1 cellular context compared by ENCODE assay signal in the genomic region with DNA sequence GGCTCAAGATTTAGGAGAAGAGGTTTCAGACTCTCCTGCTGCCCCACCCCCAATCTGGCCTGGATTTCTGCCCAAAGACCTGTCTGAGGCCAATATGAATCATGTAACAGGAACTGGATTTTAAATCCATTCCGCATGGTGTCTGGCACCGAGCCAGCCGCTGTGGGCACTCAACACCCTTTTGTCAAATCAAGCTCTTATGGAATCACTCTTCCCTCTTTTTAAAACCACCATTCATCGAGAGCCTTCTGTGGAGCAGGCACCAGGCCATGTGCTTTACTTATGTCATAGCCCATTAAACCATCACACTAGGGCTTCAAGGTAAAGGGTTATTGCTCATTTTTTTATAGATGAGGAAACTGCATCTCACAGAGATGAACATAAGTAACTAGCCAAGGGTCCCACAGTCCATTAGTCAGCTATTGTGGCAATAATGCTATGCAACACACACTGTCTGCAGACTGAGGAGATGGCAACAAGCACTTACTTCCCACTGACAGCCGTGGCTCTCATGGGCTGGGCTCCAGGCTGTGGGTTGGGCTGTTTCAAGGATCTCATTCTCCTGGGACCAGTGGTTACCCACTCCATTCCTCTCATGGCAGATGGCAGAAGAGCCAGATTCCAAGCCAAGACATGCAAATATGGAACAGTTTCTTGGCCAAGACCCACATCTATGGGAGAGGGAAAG.
TF ChIP-seq lines count a peak whose summit lies in the region.

No MANE protein-coding gene starts in this region.

TF ChIP-seq in HEK293, 187 proteins besides CTCF, POLR2A, EP300 and RAD21 (continued from another document):
- TF ChIP-seq, protein P1, sequence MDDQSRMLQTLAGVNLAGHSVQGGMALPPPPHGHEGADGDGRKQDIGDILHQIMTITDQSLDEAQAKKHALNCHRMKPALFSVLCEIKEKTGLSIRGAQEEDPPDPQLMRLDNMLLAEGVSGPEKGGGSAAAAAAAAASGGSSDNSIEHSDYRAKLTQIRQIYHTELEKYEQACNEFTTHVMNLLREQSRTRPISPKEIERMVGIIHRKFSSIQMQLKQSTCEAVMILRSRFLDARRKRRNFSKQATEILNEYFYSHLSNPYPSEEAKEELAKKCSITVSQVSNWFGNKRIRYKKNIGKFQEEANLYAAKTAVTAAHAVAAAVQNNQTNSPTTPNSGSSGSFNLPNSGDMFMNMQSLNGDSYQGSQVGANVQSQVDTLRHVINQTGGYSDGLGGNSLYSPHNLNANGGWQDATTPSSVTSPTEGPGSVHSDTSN (CRISPR knock-in tag; IDR thresholded peaks at IDR 0.05), result no peak
- TF ChIP-seq ZNF561 (tag by site-specific recombination; IDR thresholded peaks at IDR 0.05; ENCODE audit: borderline replicate concordance) (0 out of 2 replicates have a peak, but pooled peaks have one; percentile 53), EGR2 (tag by site-specific recombination; IDR thresholded peaks at IDR 0.05; ENCODE audit: low read depth) (0 out of 2 replicates have a peak, but pooled peaks have one; percentile 19), KLF9 (tag by site-specific recombination; IDR thresholded peaks at IDR 0.05; ENCODE audit: low read depth) (no peak), OSR2 (tag by site-specific recombination; IDR thresholded peaks at IDR 0.05) (peak; percentile 31; the same call in 1 of the 2 replicates), ZSCAN23 (tag by site-specific recombination; IDR thresholded peaks at IDR 0.05) (0 out of 2 replicates have a peak, but pooled peaks have one; percentile 22), ZNF324 (tag by site-specific recombination; IDR thresholded peaks at IDR 0.05) (0 out of 2 replicates have a peak, but pooled peaks have one; percentile 55), ZBTB20 (tag by site-specific recombination; IDR thresholded peaks at IDR 0.05) (peak; percentile 54), ZNF660 (tag by site-specific recombination; IDR thresholded peaks at IDR 0.05) (peak; percentile 77), ZNF530 (tag by site-specific recombination; IDR thresholded peaks at IDR 0.05; ENCODE audit: low read depth) (no peak), ZNF670 (tag by site-specific recombination; IDR thresholded peaks at IDR 0.05; ENCODE audit: low read depth) (no peak), FEZF1 (tag by site-specific recombination; IDR thresholded peaks at IDR 0.05) (peak; percentile 59), ZBTB21 (tag by site-specific recombination; IDR thresholded peaks at IDR 0.05) (peak; percentile 46; the same call in 1 of the 2 replicates)
- TF ChIP-seq, protein P2, sequence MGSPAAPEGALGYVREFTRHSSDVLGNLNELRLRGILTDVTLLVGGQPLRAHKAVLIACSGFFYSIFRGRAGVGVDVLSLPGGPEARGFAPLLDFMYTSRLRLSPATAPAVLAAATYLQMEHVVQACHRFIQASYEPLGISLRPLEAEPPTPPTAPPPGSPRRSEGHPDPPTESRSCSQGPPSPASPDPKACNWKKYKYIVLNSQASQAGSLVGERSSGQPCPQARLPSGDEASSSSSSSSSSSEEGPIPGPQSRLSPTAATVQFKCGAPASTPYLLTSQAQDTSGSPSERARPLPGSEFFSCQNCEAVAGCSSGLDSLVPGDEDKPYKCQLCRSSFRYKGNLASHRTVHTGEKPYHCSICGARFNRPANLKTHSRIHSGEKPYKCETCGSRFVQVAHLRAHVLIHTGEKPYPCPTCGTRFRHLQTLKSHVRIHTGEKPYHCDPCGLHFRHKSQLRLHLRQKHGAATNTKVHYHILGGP (tag by site-specific recombination; IDR thresholded peaks at IDR 0.05), result peak; percentile 18; the same call in 1 of the 2 replicates
- TF ChIP-seq, protein P3, sequence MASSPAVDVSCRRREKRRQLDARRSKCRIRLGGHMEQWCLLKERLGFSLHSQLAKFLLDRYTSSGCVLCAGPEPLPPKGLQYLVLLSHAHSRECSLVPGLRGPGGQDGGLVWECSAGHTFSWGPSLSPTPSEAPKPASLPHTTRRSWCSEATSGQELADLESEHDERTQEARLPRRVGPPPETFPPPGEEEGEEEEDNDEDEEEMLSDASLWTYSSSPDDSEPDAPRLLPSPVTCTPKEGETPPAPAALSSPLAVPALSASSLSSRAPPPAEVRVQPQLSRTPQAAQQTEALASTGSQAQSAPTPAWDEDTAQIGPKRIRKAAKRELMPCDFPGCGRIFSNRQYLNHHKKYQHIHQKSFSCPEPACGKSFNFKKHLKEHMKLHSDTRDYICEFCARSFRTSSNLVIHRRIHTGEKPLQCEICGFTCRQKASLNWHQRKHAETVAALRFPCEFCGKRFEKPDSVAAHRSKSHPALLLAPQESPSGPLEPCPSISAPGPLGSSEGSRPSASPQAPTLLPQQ (tag by site-specific recombination; IDR thresholded peaks at IDR 0.05), result peak; percentile 77; the same call in 1 of the 2 replicates
- TF ChIP-seq, protein P4, sequence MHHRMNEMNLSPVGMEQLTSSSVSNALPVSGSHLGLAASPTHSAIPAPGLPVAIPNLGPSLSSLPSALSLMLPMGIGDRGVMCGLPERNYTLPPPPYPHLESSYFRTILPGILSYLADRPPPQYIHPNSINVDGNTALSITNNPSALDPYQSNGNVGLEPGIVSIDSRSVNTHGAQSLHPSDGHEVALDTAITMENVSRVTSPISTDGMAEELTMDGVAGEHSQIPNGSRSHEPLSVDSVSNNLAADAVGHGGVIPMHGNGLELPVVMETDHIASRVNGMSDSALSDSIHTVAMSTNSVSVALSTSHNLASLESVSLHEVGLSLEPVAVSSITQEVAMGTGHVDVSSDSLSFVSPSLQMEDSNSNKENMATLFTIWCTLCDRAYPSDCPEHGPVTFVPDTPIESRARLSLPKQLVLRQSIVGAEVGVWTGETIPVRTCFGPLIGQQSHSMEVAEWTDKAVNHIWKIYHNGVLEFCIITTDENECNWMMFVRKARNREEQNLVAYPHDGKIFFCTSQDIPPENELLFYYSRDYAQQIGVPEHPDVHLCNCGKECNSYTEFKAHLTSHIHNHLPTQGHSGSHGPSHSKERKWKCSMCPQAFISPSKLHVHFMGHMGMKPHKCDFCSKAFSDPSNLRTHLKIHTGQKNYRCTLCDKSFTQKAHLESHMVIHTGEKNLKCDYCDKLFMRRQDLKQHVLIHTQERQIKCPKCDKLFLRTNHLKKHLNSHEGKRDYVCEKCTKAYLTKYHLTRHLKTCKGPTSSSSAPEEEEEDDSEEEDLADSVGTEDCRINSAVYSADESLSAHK (tag by site-specific recombination; IDR thresholded peaks at IDR 0.05), result peak; percentile 67
- TF ChIP-seq, protein P5, sequence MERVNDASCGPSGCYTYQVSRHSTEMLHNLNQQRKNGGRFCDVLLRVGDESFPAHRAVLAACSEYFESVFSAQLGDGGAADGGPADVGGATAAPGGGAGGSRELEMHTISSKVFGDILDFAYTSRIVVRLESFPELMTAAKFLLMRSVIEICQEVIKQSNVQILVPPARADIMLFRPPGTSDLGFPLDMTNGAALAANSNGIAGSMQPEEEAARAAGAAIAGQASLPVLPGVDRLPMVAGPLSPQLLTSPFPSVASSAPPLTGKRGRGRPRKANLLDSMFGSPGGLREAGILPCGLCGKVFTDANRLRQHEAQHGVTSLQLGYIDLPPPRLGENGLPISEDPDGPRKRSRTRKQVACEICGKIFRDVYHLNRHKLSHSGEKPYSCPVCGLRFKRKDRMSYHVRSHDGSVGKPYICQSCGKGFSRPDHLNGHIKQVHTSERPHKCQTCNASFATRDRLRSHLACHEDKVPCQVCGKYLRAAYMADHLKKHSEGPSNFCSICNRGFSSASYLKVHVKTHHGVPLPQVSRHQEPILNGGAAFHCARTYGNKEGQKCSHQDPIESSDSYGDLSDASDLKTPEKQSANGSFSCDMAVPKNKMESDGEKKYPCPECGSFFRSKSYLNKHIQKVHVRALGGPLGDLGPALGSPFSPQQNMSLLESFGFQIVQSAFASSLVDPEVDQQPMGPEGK (tag by site-specific recombination; IDR thresholded peaks at IDR 0.05), result peak; percentile 40; the same call in 1 of the 2 replicates
- TF ChIP-seq, protein P6, sequence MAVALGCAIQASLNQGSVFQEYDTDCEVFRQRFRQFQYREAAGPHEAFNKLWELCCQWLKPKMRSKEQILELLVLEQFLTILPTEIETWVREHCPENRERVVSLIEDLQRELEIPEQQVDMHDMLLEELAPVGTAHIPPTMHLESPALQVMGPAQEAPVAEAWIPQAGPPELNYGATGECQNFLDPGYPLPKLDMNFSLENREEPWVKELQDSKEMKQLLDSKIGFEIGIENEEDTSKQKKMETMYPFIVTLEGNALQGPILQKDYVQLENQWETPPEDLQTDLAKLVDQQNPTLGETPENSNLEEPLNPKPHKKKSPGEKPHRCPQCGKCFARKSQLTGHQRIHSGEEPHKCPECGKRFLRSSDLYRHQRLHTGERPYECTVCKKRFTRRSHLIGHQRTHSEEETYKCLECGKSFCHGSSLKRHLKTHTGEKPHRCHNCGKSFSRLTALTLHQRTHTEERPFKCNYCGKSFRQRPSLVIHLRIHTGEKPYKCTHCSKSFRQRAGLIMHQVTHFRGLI (tag by site-specific recombination; IDR thresholded peaks at IDR 0.05), result peak; percentile 87
- TF ChIP-seq, protein P7, sequence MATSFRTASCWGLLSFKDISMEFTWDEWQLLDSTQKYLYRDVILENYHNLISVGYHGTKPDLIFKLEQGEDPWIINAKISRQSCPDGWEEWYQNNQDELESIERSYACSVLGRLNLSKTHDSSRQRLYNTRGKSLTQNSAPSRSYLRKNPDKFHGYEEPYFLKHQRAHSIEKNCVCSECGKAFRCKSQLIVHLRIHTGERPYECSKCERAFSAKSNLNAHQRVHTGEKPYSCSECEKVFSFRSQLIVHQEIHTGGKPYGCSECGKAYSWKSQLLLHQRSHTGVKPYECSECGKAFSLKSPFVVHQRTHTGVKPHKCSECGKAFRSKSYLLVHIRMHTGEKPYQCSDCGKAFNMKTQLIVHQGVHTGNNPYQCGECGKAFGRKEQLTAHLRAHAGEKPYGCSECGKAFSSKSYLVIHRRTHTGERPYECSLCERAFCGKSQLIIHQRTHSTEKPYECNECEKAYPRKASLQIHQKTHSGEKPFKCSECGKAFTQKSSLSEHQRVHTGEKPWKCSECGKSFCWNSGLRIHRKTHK (tag by site-specific recombination; IDR thresholded peaks at IDR 0.05), result 0 out of 2 replicates have a peak, but pooled peaks have one; percentile 14
TF ChIP-seq in HEK293: peak in this region for 26.
